ENCODE assay signal across 10 cellular contexts in genomic region chr4:39614487-39615162, GRCh38. TPM values are rescaled to one million over a fixed set of nuclear protein-coding genes. Genes with fewer than 3 reads are reported as not detected.
A peak's percentile ranks its signal among the peaks of the same experiment; 100 is the strongest.
DNase-seq lines count a peak whose midpoint lies in the region; ATAC-seq, FAIRE-seq and TF ChIP-seq lines count a peak whose summit lies in the region.
"Had no signal": no experiment of that assay in that cellular context is flagged by ENCODE, and none has a peak within 500 bp of the region (broad histone marks: within the 10 kb centered on the region; RNA-seq: fewer than 3 reads in every experiment).

No MANE protein-coding gene starts in this region.

- no peaks in the 10 kb centered on the region for H4K20me1 ChIP-seq in GM23248 (ENCODE audit: insufficient read depth)
- H4K20me1 ChIP-seq in MM.1S (ENCODE audit: insufficient read depth, low read length) = no peaks in the 10 kb centered on the region

- H3K9me3 ChIP-seq in GM23248 (ENCODE audit: low read depth) (no peaks in the 10 kb centered on the region), MM.1S (replicated peaks; ENCODE audit: insufficient read depth, low read length) (no peaks in the 10 kb centered on the region)

- H3K79me2 ChIP-seq in GM23248 (ENCODE audit: insufficient read depth) = peaks cover 82% of the 10 kb centered on the region
- no peaks in the 10 kb centered on the region for H3K79me2 ChIP-seq in MM.1S (ENCODE audit: low read length)

- H3K4me1 ChIP-seq in GM23248 (ENCODE audit: insufficient read depth) = peaks cover 48% of the 10 kb centered on the region
- H3K4me1 ChIP-seq in MM.1S (ENCODE audit: low read length) = no peaks in the 10 kb centered on the region

- no peak overlapping the region for H3K9ac ChIP-seq in GM23248
- no peak overlapping the region for H3K9ac ChIP-seq in MM.1S (ENCODE audit: low read length)

- FAIRE-seq in islet of Langerhans (lab: Jason Lieb, UNC) = peak; percentile 95

- no peaks in the 10 kb centered on the region for H3K27me3 ChIP-seq in GM23248 (replicated peaks; ENCODE audit: insufficient read depth)
- H3K27me3 ChIP-seq in MM.1S (replicated peaks; ENCODE audit: insufficient read depth, low read length) = no peaks in the 10 kb centered on the region

- H3K27ac ChIP-seq in GM23248 = peak overlapping the region; percentile 34; the same call in 1 of the 2 replicates
- no peak overlapping the region for H3K27ac ChIP-seq in MM.1S (ENCODE audit: low read length)

- H3K9me2 ChIP-seq in GM23248 (ENCODE audit: insufficient read depth) = no peaks in the 10 kb centered on the region
- H3K9me2 ChIP-seq in MM.1S (replicated peaks; ENCODE audit: insufficient read depth, low read length) = no peaks in the 10 kb centered on the region

- DNase-seq in A172 (ENCODE audit: low spot score) (peak; percentile 83), GM23248 (peak; percentile 84), amniotic stem cell (lab: John Stamatoyannopoulos, UW) (peak; percentile 59), NCI-H2107 (lab: John Stamatoyannopoulos, UW) (no peak), MM.1S (no peak), NCI-H526 treated with DMSO at 0.1 percent for 48 hours (lab: John Stamatoyannopoulos, UW) (no peak)
- DNase-seq: effector memory CD4-positive, alpha-beta T cell; NCI-H1105 treated with DMSO at 0.1 percent for 48 hours had no signal

- no peak for ATAC-seq in HG02759 (IDR thresholded peaks at IDR 0.05; ENCODE audit: unreplicated experiment)

- H2AFZ ChIP-seq in GM23248 (no peak overlapping the region), MM.1S (ENCODE audit: low read length) (no peak overlapping the region)

- TF ChIP-seq CTCF in MM.1S (IDR thresholded peaks at IDR 0.05; ENCODE audit: low read length) = no peak

- in situ Hi-C loops in GM23248 (cut with MboI) = no loop called here

- H3F3A ChIP-seq in GM23248 (ENCODE audit: insufficient read depth) = peaks cover 8% of the 10 kb centered on the region; the same call in 1 of the 2 replicates
- no peaks in the 10 kb centered on the region for H3F3A ChIP-seq in MM.1S (ENCODE audit: insufficient read depth, low read length)

- 76 to 85% methylated on average over 3 of the region's 3 CpGs for WGBS in GM23248 (ENCODE audit: low coverage in 1 of 2, low lambda C conversion rate in 2 of 2, missing lambda C conversion rate in 2 of 2), 2 experiments

- H3K4me3 ChIP-seq in GM23248 = no peak overlapping the region
- no peak overlapping the region for H3K4me3 ChIP-seq in MM.1S (ENCODE audit: low read length)

- H3K36me3 ChIP-seq in GM23248 (ENCODE audit: low read depth) = no peaks in the 10 kb centered on the region
- H3K36me3 ChIP-seq in MM.1S (replicated peaks; ENCODE audit: insufficient read depth, low read length) = no peaks in the 10 kb centered on the region

- H3K4me2 ChIP-seq in GM23248 (ENCODE audit: unreplicated experiment) (peak overlapping the region; percentile 26), MM.1S (ENCODE audit: low read depth, low read length) (no peak overlapping the region)

RNA-seq across cellular contexts. Expression of gene SMIM14, which starts 24.0 kb away (rescaled TPM):
- total RNA-seq in A172 (2014; rRNA removed; shearing (Covaris generic)) = 26.5 and 30.7 TPM in 2 replicates
- total RNA-seq in GM23248 (2014; rRNA removed; shearing (Covaris generic)) = 54.5 and 67.5 TPM in 2 replicates
- 147 and 157 TPM in 2 replicates for polyA plus RNA-seq in GM23248 (2016; fragmentation: Nextera tagmentation; extraction: Ambion mirVana)

Comparison
In these comparisons a context has a peak if more than half of its experiments do, and no peak if none do; other contexts are left out.
1. DNase-seq: peak in A172 (single experiment), GM23248 (single experiment) and amniotic stem cell (single experiment); none in NCI-H2107 (single experiment), MM.1S (single experiment) and NCI-H526 treated with DMSO at 0.1 percent for 48 hours (single experiment).